Comparison of ENCODE assay signal across 14 cellular contexts in genomic region chr6:3287308-3287707, GRCh38. TPM values are rescaled to one million over a fixed set of nuclear protein-coding genes. Genes with fewer than 3 reads are reported as not detected.
"Had no signal": no experiment of that assay in that cellular context is flagged by ENCODE, and none has a peak within 500 bp of the region (broad histone marks: within the 10 kb centered on the region; RNA-seq: fewer than 3 reads in every experiment).

No MANE protein-coding gene starts in this region.

- H3K9me3 ChIP-seq: breast epithelium, pancreas, upper lobe of left lung had no signal

- DNase-seq: activated CD4-positive, alpha-beta memory T cell treated with anti-CD3 and anti-CD28 coated beads for 36 hours; activated CD4-positive, alpha-beta T cell treated with anti-CD3 and anti-CD28 coated beads for 36 hours; activated CD8-positive, alpha-beta memory T cell treated with anti-CD3 and anti-CD28 coated beads, Interleukin-2, amount 10 ng/mL, durations not matched to agents 7 days and 5 days; activated gamma-delta T cell; activated naive CD8-positive, alpha-beta T cell treated with anti-CD3 and anti-CD28 coated beads, Interleukin-2, amount 10 ng/mL, durations not matched to agents 7 days and 5 days; activated T-cell treated with anti-CD3 and anti-CD28 coated beads, Interleukin-2, amount 50 U/mL, for 1 hour; kidney glomerular epithelial cell; mesendoderm; stimulated activated CD4-positive, alpha-beta T cell treated with anti-CD3 and anti-CD28 coated beads, Interleukin-2, amount 100 ng/mL, for 48 hours; stimulated activated naive B cell treated with anti-CD40 and anti-IgM and Interleukin-4, amounts not matched to agents 10 μg/mL and 1 μg/mL and 100 μg/mL, for 72 hours; T-helper 17 cell; upper lobe of left lung had no signal

- H3K4me3 ChIP-seq: breast epithelium, pancreas, upper lobe of left lung had no signal

- H3K36me3 ChIP-seq: breast epithelium had no signal

- H3K27me3 ChIP-seq: breast epithelium, pancreas, upper lobe of left lung had no signal

- H3K27ac ChIP-seq: breast epithelium, pancreas, upper lobe of left lung had no signal

- ATAC-seq: activated CD4-positive, alpha-beta T cell treated with anti-CD3 and anti-CD28 coated beads for 36 hours; activated CD8-positive, alpha-beta memory T cell treated with anti-CD3 and anti-CD28 coated beads, Interleukin-2, amount 10 ng/mL, durations not matched to agents 7 days and 5 days; pancreas; stimulated activated naive B cell treated with anti-CD40 and anti-IgM and Interleukin-4, amounts not matched to agents 10 μg/mL and 1 μg/mL and 100 μg/mL, for 72 hours; T-helper 17 cell had no signal

- H3K4me1 ChIP-seq: breast epithelium, pancreas had no signal

RNA-seq across cellular contexts. Expression of gene TUBB2B, which starts 59.9 kb away (rescaled TPM):
- total RNA-seq: activated CD8-positive, alpha-beta memory T cell treated with anti-CD3 and anti-CD28 coated beads, Interleukin-2, amount 10 ng/mL, durations not matched to agents 7 days and 5 days; activated naive CD8-positive, alpha-beta T cell treated with anti-CD3 and anti-CD28 coated beads, Interleukin-2, amount 10 ng/mL, durations not matched to agents 7 days and 5 days had no signal
